17 cellular contexts compared by ENCODE assay signal in genomic region chr22:21697866-21698265, GRCh38. TPM values are rescaled to one million over a fixed set of nuclear protein-coding genes. Genes with fewer than 3 reads are reported as not detected.
A peak's percentile ranks its signal among the peaks of the same experiment; 100 is the strongest.
DNase-seq lines count a peak whose midpoint lies in the region; ATAC-seq and TF ChIP-seq lines count a peak whose summit lies in the region.
"Had no signal": no experiment of that assay in that cellular context is flagged by ENCODE, and none has a peak within 500 bp of the region (broad histone marks: within the 10 kb centered on the region; RNA-seq: fewer than 3 reads in every experiment).

No MANE protein-coding gene starts in this region.

- TF ChIP-seq POLR2A in heart left ventricle (IDR thresholded peaks at IDR 0.05) (no peak), upper lobe of left lung (IDR thresholded peaks at IDR 0.05) (no peak)

- peaks cover 0 to 77% (median 53%) of the 10 kb centered on the region in 9 donors for H3K36me3 ChIP-seq in heart left ventricle
- H3K36me3 ChIP-seq in upper lobe of left lung = peaks cover 19 to 72% (median 56%) of the 10 kb centered on the region in 4 donors

- H3K9me3 ChIP-seq in heart left ventricle (no peaks in the 10 kb centered on the region), upper lobe of left lung (no peaks in the 10 kb centered on the region)
- H3K9me3 ChIP-seq: suprapubic skin had no signal

- no peaks in the 10 kb centered on the region for H3K27me3 ChIP-seq in heart left ventricle
- H3K27me3 ChIP-seq in upper lobe of left lung = no peaks in the 10 kb centered on the region
- H3K27me3 ChIP-seq: suprapubic skin had no signal

- ATAC-seq in heart left ventricle (peak in 1 of 4 donors; percentile 39), Right ventricle myocardium superior (ENCODE audit: poor library complexity) (no peak), upper lobe of left lung (ENCODE audit: low FRiP score in 2 of 2) (no peak), HG03196 (IDR thresholded peaks at IDR 0.05; ENCODE audit: unreplicated experiment) (no peak)
- ATAC-seq: activated T-cell treated with anti-CD3 and anti-CD28 coated beads, Interleukin-2, amount 50 U/mL, for 4 hours had no signal

- intact Hi-C loops in heart left ventricle (cut with DNase I) = no loop called here
- intact Hi-C loops in Right ventricle myocardium superior (cut with DNase I) = no loop called here

- peaks cover 6 to 29% (median 26%) of the 10 kb centered on the region in 12 donors for H3K4me1 ChIP-seq in heart left ventricle
- peaks cover 6 to 9% (median 7%) of the 10 kb centered on the region in 4 donors for H3K4me1 ChIP-seq in upper lobe of left lung
- H3K4me1 ChIP-seq: suprapubic skin had no signal

- no peak for DNase-seq in heart left ventricle
- no peak for DNase-seq in Right ventricle myocardium superior
- no peak for DNase-seq in coronary artery (ENCODE audit: low spot score)
- peak; percentile 61 for DNase-seq in myocyte (ENCODE audit: low read depth)
- no peak for DNase-seq in upper lobe of left lung
- DNase-seq in NOMO-1 treated with dmso at 0.1 percent for 144 hours (lab: John Stamatoyannopoulos, UW; ENCODE audit: unreplicated experiment) = no peak
- no peak for DNase-seq in NCI-H2171 treated with DMSO at 0.1 percent for 48 hours (lab: John Stamatoyannopoulos, UW)
- DNase-seq: activated CD4-positive, alpha-beta T cell treated with anti-CD3 and anti-CD28 coated beads, Interleukin-2, amount 50 U/mL, for 48 hours; activated naive CD8-positive, alpha-beta T cell treated with anti-CD3 and anti-CD28 coated beads for 36 hours; activated T-cell treated with anti-CD3 and anti-CD28 coated beads, Interleukin-2, amount 50 U/mL, for 4 hours; CD4-positive, alpha-beta T cell; DMS79; NCI-H187 treated with DMSO at 0.1 percent for 48 hours; NCI-H524 treated with DMSO at 0.1 percent for 48 hours had no signal

- H3K27ac ChIP-seq in heart left ventricle (peak overlapping the region; percentile 3 to 82 (median 75)), coronary artery (peak overlapping the region; percentile 40 to 71), upper lobe of left lung (peak overlapping the region in 3 of 4 donors; percentile 29 to 62 (median 61))
- H3K27ac ChIP-seq: 22Rv1, suprapubic skin had no signal

- TF ChIP-seq CTCF in heart left ventricle (IDR thresholded peaks at IDR 0.05) (no peak), coronary artery (IDR thresholded peaks at IDR 0.05) (no peak), upper lobe of left lung (IDR thresholded peaks at IDR 0.05) (no peak)

- no peak for TF ChIP-seq EP300 in upper lobe of left lung (IDR thresholded peaks at IDR 0.05)

- H3K4me3 ChIP-seq in heart left ventricle (no peak overlapping the region), coronary artery (no peak overlapping the region), upper lobe of left lung (no peak overlapping the region)
- H3K4me3 ChIP-seq: suprapubic skin had no signal

RNA-seq across cellular contexts. Expression of gene PPIL2, which starts 32.1 kb away (rescaled TPM):
- 10 to 100 TPM; 13.5 to 31.0 (median 23.8) TPM for total RNA-seq in heart left ventricle
- polyA plus RNA-seq in heart left ventricle = 10 to 100 TPM; 23.2 to 25.8 TPM
- total RNA-seq in Right ventricle myocardium superior = 22.5 TPM
- total RNA-seq in myocyte = 26.8 and 30.1 TPM in 2 replicates
- 32.7 TPM for polyA plus RNA-seq in myocyte (2012)
- total RNA-seq in upper lobe of left lung = 100 to 1,000 TPM in 1 of 6 donors, 10 to 100 TPM in 5; 40.4 to 107 (median 48.4) TPM

RNA-seq across cellular contexts. Expression of gene YPEL1, which starts 37.7 kb away (rescaled TPM):
- total RNA-seq in heart left ventricle = 10 to 100 TPM in 1 of 9 donors, 1 to 10 TPM in 8; 6.3 to 10.0 (median 7.5) TPM
- 1 to 10 TPM; 2.5 to 2.8 TPM for polyA plus RNA-seq in heart left ventricle
- 3.1 TPM for total RNA-seq in Right ventricle myocardium superior
- total RNA-seq in myocyte = 2.6 and 7.8 TPM in 2 replicates
- 2.5 TPM for polyA plus RNA-seq in myocyte (2012)
- total RNA-seq in upper lobe of left lung = 10 to 100 TPM in 1 of 6 donors, 1 to 10 TPM in 5; 4.4 to 11.6 (median 7.4) TPM

RNA-seq across cellular contexts. Expression of gene SDF2L1, which starts 55.8 kb away (rescaled TPM):
- total RNA-seq in heart left ventricle (10 to 100 TPM; 14.1 to 54.1 (median 24.5) TPM), Right ventricle myocardium superior (20.4 TPM), myocyte (37.8 and 63.1 TPM in 2 replicates), upper lobe of left lung (10 to 100 TPM in 5 of 6 donors, 1 to 10 TPM in 1; 3.1 to 73.1 (median 38.9) TPM)
- 100 to 1,000 TPM in 1 of 2 donors, 10 to 100 TPM in 1; 22.7 to 226 TPM for polyA plus RNA-seq in heart left ventricle
- 67.2 TPM for polyA plus RNA-seq in myocyte (2012)
